In the genomic region with DNA sequence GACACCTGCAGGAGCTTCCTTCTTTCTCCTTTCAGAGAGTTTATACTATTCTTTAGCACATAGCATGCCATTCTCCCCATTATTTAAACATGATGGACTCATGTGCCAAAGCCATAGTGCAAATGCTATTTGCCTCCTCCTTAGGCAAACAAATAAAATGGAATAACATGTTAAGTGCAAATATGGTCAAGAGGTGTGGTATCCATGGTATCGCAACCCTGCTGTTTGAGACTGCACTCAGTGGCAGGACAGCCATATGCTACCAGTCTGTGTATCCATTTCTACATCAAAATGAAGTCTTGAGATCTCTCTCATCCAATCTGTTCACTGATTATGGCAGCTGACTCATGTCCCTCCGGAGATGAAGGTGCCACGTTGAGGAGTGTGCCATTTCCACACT, we compare ENCODE assay signal across 23 cellular contexts.
DNase-seq lines count a peak whose midpoint lies in the region; ATAC-seq and FAIRE-seq lines count a peak whose summit lies in the region.
"Had no signal": no experiment of that assay in that cellular context is flagged by ENCODE, and none has a peak within 500 bp of the region (broad histone marks: within the 10 kb centered on the region; RNA-seq: fewer than 3 reads in every experiment).

No MANE protein-coding gene starts in this region.

- DNase-seq in COR-L47 (lab: John Stamatoyannopoulos, UW) = peak; percentile 44
- peak; percentile 90 for DNase-seq in NCI-H1092 (lab: John Stamatoyannopoulos, UW)
- DNase-seq in NCI-H345 treated with DMSO at 0.1 percent for 48 hours (lab: John Stamatoyannopoulos, UW; ENCODE audit: unreplicated experiment) = peak; percentile 56
- DNase-seq in GF-D8 (lab: John Stamatoyannopoulos, UW) = no peak
- no peak for DNase-seq in NCI-H1048 (lab: John Stamatoyannopoulos, UW)
- no peak for DNase-seq in activated CD4-positive, CD25-positive, alpha-beta regulatory T cell (lab: John Stamatoyannopoulos, UW)
- DNase-seq: activated CD4-positive, alpha-beta T cell treated with anti-CD3 and anti-CD28 coated beads, Interleukin-2, amount 50 U/mL, for 48 hours; anterior cingulate cortex; caudate nucleus; DMS79 treated with DMSO at 0.1 percent for 48 hours; erythroblast; foreskin melanocyte; hypothalamus; IMR-90; kidney; mesenchymal stem cell; MG63; NCI-H226; SIG-M5; stimulated activated CD4-positive, alpha-beta T cell treated with anti-CD3 and anti-CD28 coated beads, Interleukin-4, amount 100 ng/mL, for 1 hour had no signal

- ATAC-seq in GM18873 (IDR thresholded peaks at IDR 0.05; ENCODE audit: low FRiP score, unreplicated experiment) = no peak
- ATAC-seq: natural killer cell treated with Interleukin-12 subunit alpha and Interleukin-12 subunit beta and Interleukin-15 and Interleukin-18, amount 100 ng/mL, for 72 hours had no signal

- FAIRE-seq in islet of Langerhans (lab: Jason Lieb, UNC) = peak; percentile 97
- FAIRE-seq: kidney had no signal

Comparison
In these comparisons a context has a peak if more than half of its experiments do, and no peak if none do; other contexts are left out.
1. DNase-seq: peak in COR-L47 (single experiment), NCI-H1092 (single experiment) and NCI-H345 treated with DMSO at 0.1 percent for 48 hours (single experiment); none in GF-D8 (single experiment), NCI-H1048 (single experiment) and activated CD4-positive, CD25-positive, alpha-beta regulatory T cell (0 of 4).